In genomic region chr18:62610509-62611394, GRCh38 we compare ENCODE assay signal across 12 cellular contexts.
DNase-seq lines count a peak whose midpoint lies in the region; ATAC-seq and TF ChIP-seq lines count a peak whose summit lies in the region.
"Had no signal": no experiment of that assay in that cellular context is flagged by ENCODE, and none has a peak within 500 bp of the region (broad histone marks: within the 10 kb centered on the region; RNA-seq: fewer than 3 reads in every experiment).

No MANE protein-coding gene starts in this region.

- no peaks in the 10 kb centered on the region for H3K36me3 ChIP-seq in BLaER1
- no peaks in the 10 kb centered on the region for H3K36me3 ChIP-seq in neural progenitor cell

- H3K27me3 Mint-ChIP-seq in glutamatergic neuron (ENCODE audit: unreplicated experiment) (peaks cover 12% of the 10 kb centered on the region), neural progenitor cell (ENCODE audit: insufficient read depth, low read depth) (peaks cover 8% of the 10 kb centered on the region)

- H3K4me2 ChIP-seq in BLaER1 (peak overlapping the region; percentile 83), neural progenitor cell (peak overlapping the region; percentile 74)

- H3K4me1 Mint-ChIP-seq in glutamatergic neuron (ENCODE audit: low read depth, unreplicated experiment): peaks cover 29% of the 10 kb centered on the region
- H3K4me1 Mint-ChIP-seq in neural progenitor cell: peaks cover 47% of the 10 kb centered on the region

- H3K4me3 Mint-ChIP-seq in glutamatergic neuron (ENCODE audit: unreplicated experiment) (peak overlapping the region; percentile 78), neural progenitor cell (peak overlapping the region; percentile 76)
- H3K4me3 Mint-ChIP-seq: activated naive CD8-positive, alpha-beta T cell treated with anti-CD3 and anti-CD28 coated beads, Interleukin-2, amount 10 ng/mL, durations not matched to agents 7 days and 5 days; B cell had no signal

- peak overlapping the region; percentile 93 for H3K27ac Mint-ChIP-seq in glutamatergic neuron (ENCODE audit: unreplicated experiment)
- peak overlapping the region; percentile 85 for H3K27ac Mint-ChIP-seq in neural progenitor cell
- H3K27ac Mint-ChIP-seq: activated naive CD8-positive, alpha-beta T cell treated with anti-CD3 and anti-CD28 coated beads, Interleukin-2, amount 10 ng/mL, durations not matched to agents 7 days and 5 days; B cell had no signal

- H3K36me3 Mint-ChIP-seq in glutamatergic neuron (ENCODE audit: unreplicated experiment): no peaks in the 10 kb centered on the region
- no peaks in the 10 kb centered on the region for H3K36me3 Mint-ChIP-seq in neural progenitor cell
- H3K36me3 Mint-ChIP-seq: activated naive CD8-positive, alpha-beta T cell treated with anti-CD3 and anti-CD28 coated beads, Interleukin-2, amount 10 ng/mL, durations not matched to agents 7 days and 5 days had no signal

- H3K79me2 ChIP-seq in neural progenitor cell (ENCODE audit: low read depth): no peaks in the 10 kb centered on the region

- H3K27ac ChIP-seq in BLaER1: no peak overlapping the region; the same call in 1 of the 2 replicates
- H3K27ac ChIP-seq in neural progenitor cell: no peak overlapping the region
- H3K27ac ChIP-seq: HL-60 had no signal

- H3K4me3 ChIP-seq in BLaER1: no peak overlapping the region
- H3K4me3 ChIP-seq in neural progenitor cell: peak overlapping the region; percentile 21

- no peak overlapping the region for H3K9ac ChIP-seq in BLaER1
- no peak overlapping the region for H3K9ac ChIP-seq in neural progenitor cell

- H2AFZ ChIP-seq in neural progenitor cell (replicated peaks): no peak overlapping the region

- H3K9me3 ChIP-seq in BLaER1 (peaks cover 11% of the 10 kb centered on the region; the same call in 1 of the 2 replicates), neural progenitor cell (ENCODE audit: low read depth) (no peaks in the 10 kb centered on the region)

- H4K20me1 ChIP-seq in BLaER1 (no peaks in the 10 kb centered on the region), neural progenitor cell (ENCODE audit: low read depth) (no peaks in the 10 kb centered on the region)

- H3K4me1 ChIP-seq in BLaER1: peaks cover 55% of the 10 kb centered on the region
- peaks cover 41% of the 10 kb centered on the region for H3K4me1 ChIP-seq in neural progenitor cell

- H3K9me3 Mint-ChIP-seq in glutamatergic neuron (ENCODE audit: unreplicated experiment): peaks cover 6% of the 10 kb centered on the region
- peaks cover 2% of the 10 kb centered on the region for H3K9me3 Mint-ChIP-seq in neural progenitor cell
- H3K9me3 Mint-ChIP-seq: activated naive CD8-positive, alpha-beta T cell treated with anti-CD3 and anti-CD28 coated beads, Interleukin-2, amount 10 ng/mL, durations not matched to agents 7 days and 5 days had no signal

- H3K27me3 ChIP-seq in BLaER1 (no peaks in the 10 kb centered on the region), neural progenitor cell (no peaks in the 10 kb centered on the region)

- peaks cover 28% of the 10 kb centered on the region for H3F3A ChIP-seq in neural progenitor cell (ENCODE audit: low read depth)

- TF ChIP-seq CTCF in glutamatergic neuron (IDR thresholded peaks at IDR 0.05; ENCODE audit: partially characterized antibody, unreplicated experiment): no peak
- TF ChIP-seq CTCF in neural progenitor cell (IDR thresholded peaks at IDR 0.05): no peak

- peak; percentile 63 for DNase-seq in NCI-H2227 treated with DMSO at 0.1 percent for 48 hours (lab: John Stamatoyannopoulos, UW)
- peak; percentile 60 for DNase-seq in glutamatergic neuron
- peak; percentile 80 for DNase-seq in neural progenitor cell (ENCODE audit: low spot score)
- no peak for DNase-seq in medulla oblongata (ENCODE audit: extremely low spot score)
- no peak for DNase-seq in OCI-M2 (lab: John Stamatoyannopoulos, UW; ENCODE audit: unreplicated experiment)
- DNase-seq: activated naive CD8-positive, alpha-beta T cell treated with anti-CD3 and anti-CD28 coated beads, Interleukin-2, amount 10 ng/mL, durations not matched to agents 7 days and 5 days; NCI-H446 treated with DMSO at 0.1 percent for 48 hours had no signal

- ATAC-seq in HG03175 (IDR thresholded peaks at IDR 0.05; ENCODE audit: unreplicated experiment) (no peak), GM18517 (IDR thresholded peaks at IDR 0.05; ENCODE audit: unreplicated experiment) (no peak)

Comparison
In these comparisons a context has a peak if more than half of its experiments do, and no peak if none do; other contexts are left out.
1. DNase-seq: peak in NCI-H2227 treated with DMSO at 0.1 percent for 48 hours (single experiment), glutamatergic neuron (single experiment) and neural progenitor cell (single experiment); none in medulla oblongata (single experiment) and OCI-M2 (single experiment).